In genomic region chr12:122951979-122952892, GRCh38 we compare ENCODE assay signal across 8 cellular contexts. TPM values are rescaled to one million over a fixed set of nuclear protein-coding genes. Genes with fewer than 3 reads are reported as not detected.
DNase-seq lines count a peak whose midpoint lies in the region; ATAC-seq and TF ChIP-seq lines count a peak whose summit lies in the region.

No MANE protein-coding gene starts in this region.

- H3K36me3 ChIP-seq in OCI-LY3 (replicated peaks; ENCODE audit: low read depth, low read length) (no peaks in the 10 kb centered on the region), neural progenitor cell (no peaks in the 10 kb centered on the region)

- ATAC-seq in GM18858 (IDR thresholded peaks at IDR 0.05; ENCODE audit: unreplicated experiment) = peak; percentile 57

- H3K27me3 Mint-ChIP-seq in activated T-cell treated with anti-CD3 and anti-CD28 coated beads, Interleukin-2, amount 50 U/mL, for 24 hours = no peaks in the 10 kb centered on the region
- H3K27me3 Mint-ChIP-seq in neural progenitor cell (ENCODE audit: insufficient read depth, low read depth) = peaks cover 9% of the 10 kb centered on the region

- H3K27ac ChIP-seq in OCI-LY3 (ENCODE audit: low read length) = no peak overlapping the region
- H3K27ac ChIP-seq in neural progenitor cell = no peak overlapping the region
- peak overlapping the region; percentile 38 for H3K27ac ChIP-seq in substantia nigra (ENCODE audit: low read depth, low read length, poor library complexity, severe bottlenecking)

- H2AFZ ChIP-seq in OCI-LY3 (ENCODE audit: low read depth, low read length) = no peak overlapping the region
- no peak overlapping the region for H2AFZ ChIP-seq in neural progenitor cell (replicated peaks)

- no peaks in the 10 kb centered on the region for H3K9me3 Mint-ChIP-seq in activated T-cell treated with anti-CD3 and anti-CD28 coated beads, Interleukin-2, amount 50 U/mL, for 24 hours
- no peaks in the 10 kb centered on the region for H3K9me3 Mint-ChIP-seq in neural progenitor cell

- H3K4me1 Mint-ChIP-seq in activated T-cell treated with anti-CD3 and anti-CD28 coated beads, Interleukin-2, amount 50 U/mL, for 24 hours (ENCODE audit: low read depth) = peaks cover 17% of the 10 kb centered on the region
- peaks cover 2% of the 10 kb centered on the region for H3K4me1 Mint-ChIP-seq in neural progenitor cell

- H3K4me1 ChIP-seq in OCI-LY3 (ENCODE audit: low read length) = peaks cover 5% of the 10 kb centered on the region; the same call in 1 of the 2 replicates
- H3K4me1 ChIP-seq in neural progenitor cell = no peaks in the 10 kb centered on the region

- TF ChIP-seq CTCF in OCI-LY3 (IDR thresholded peaks at IDR 0.05; ENCODE audit: low read depth, low read length) (peak; percentile 92), fibroblast of mammary gland (conservative IDR thresholded peaks at IDR 0.05; ENCODE audit: control insufficient read depth, insufficient read depth, low read depth, low read length) (peak; percentile 96), neural progenitor cell (IDR thresholded peaks at IDR 0.05) (peak; percentile 86)

- H3K27me3 ChIP-seq in OCI-LY3 (ENCODE audit: low read depth, low read length) (peaks cover 6% of the 10 kb centered on the region; the same call in 1 of the 2 replicates), neural progenitor cell (no peaks in the 10 kb centered on the region)

- no peak overlapping the region for H3K4me2 ChIP-seq in OCI-LY3 (ENCODE audit: low read length)
- no peak overlapping the region for H3K4me2 ChIP-seq in neural progenitor cell

- DNase-seq in ACHN (peak; percentile 87), HK-2 (ENCODE audit: unreplicated experiment) (peak; percentile 65), fibroblast of mammary gland (ENCODE audit: low read depth) (peak; percentile 73), neural progenitor cell (ENCODE audit: low spot score) (peak; percentile 84), substantia nigra (lab: John Stamatoyannopoulos, UW) (peak in 46 of 49 donors; percentile 12 to 90 (median 70))
- peak; percentile 84 for DNase-seq in activated T-cell treated with anti-CD3 and anti-CD28 coated beads, Interleukin-2, amount 50 U/mL, for 24 hours

- in situ Hi-C loops in ACHN (cut with HindIII; ENCODE audit: low pct_ligation_motif_present, low pct_unique_long_range_greater_than_20kb, low sequenced_read_pairs) = no loop called here

- H3F3A ChIP-seq in neural progenitor cell (ENCODE audit: low read depth) = no peaks in the 10 kb centered on the region

- H3K27ac Mint-ChIP-seq in activated T-cell treated with anti-CD3 and anti-CD28 coated beads, Interleukin-2, amount 50 U/mL, for 24 hours = no peak overlapping the region
- no peak overlapping the region for H3K27ac Mint-ChIP-seq in neural progenitor cell

- H3K4me3 ChIP-seq in OCI-LY3 (ENCODE audit: low read length) (no peak overlapping the region), fibroblast of mammary gland (ENCODE audit: control insufficient read depth, low read depth, low read length) (no peak overlapping the region), neural progenitor cell (no peak overlapping the region)

- no peaks in the 10 kb centered on the region for H3K36me3 Mint-ChIP-seq in activated T-cell treated with anti-CD3 and anti-CD28 coated beads, Interleukin-2, amount 50 U/mL, for 24 hours (ENCODE audit: low read depth)
- no peaks in the 10 kb centered on the region for H3K36me3 Mint-ChIP-seq in neural progenitor cell

- H3K9ac ChIP-seq in OCI-LY3 (ENCODE audit: low read length) (no peak overlapping the region), neural progenitor cell (no peak overlapping the region)

- H4K20me1 ChIP-seq in OCI-LY3 (ENCODE audit: insufficient read depth, low read length) (no peaks in the 10 kb centered on the region), neural progenitor cell (ENCODE audit: low read depth) (no peaks in the 10 kb centered on the region)

- H3K9me3 ChIP-seq in OCI-LY3 (ENCODE audit: insufficient read depth, low read length) = no peaks in the 10 kb centered on the region
- H3K9me3 ChIP-seq in neural progenitor cell (ENCODE audit: low read depth) = no peaks in the 10 kb centered on the region

- H3K79me2 ChIP-seq in OCI-LY3 (ENCODE audit: low read length) (no peaks in the 10 kb centered on the region), neural progenitor cell (ENCODE audit: low read depth) (no peaks in the 10 kb centered on the region)

- H3K4me3 Mint-ChIP-seq in activated T-cell treated with anti-CD3 and anti-CD28 coated beads, Interleukin-2, amount 50 U/mL, for 24 hours = no peak overlapping the region
- no peak overlapping the region for H3K4me3 Mint-ChIP-seq in neural progenitor cell

RNA-seq across cellular contexts. Expression of gene ABCB9, which starts 14.0 kb away (rescaled TPM):
- total RNA-seq in neural progenitor cell (ENCODE audit: low replicate concordance) = 1.9 and 5.3 TPM in 2 replicates

RNA-seq across cellular contexts. Expression of gene OGFOD2, which starts 22.8 kb away (rescaled TPM):
- 9.9 and 20.6 TPM in 2 replicates for total RNA-seq in neural progenitor cell (ENCODE audit: low replicate concordance)

RNA-seq across cellular contexts. Expression of gene ARL6IP4, which starts 28.2 kb away (rescaled TPM):
- 83.8 and 143 TPM in 2 replicates for total RNA-seq in neural progenitor cell (ENCODE audit: low replicate concordance)

RNA-seq across cellular contexts. Expression of gene VPS37B, which starts 56.3 kb away (rescaled TPM):
- total RNA-seq in neural progenitor cell (ENCODE audit: low replicate concordance) = 19.4 and 23.9 TPM in 2 replicates
